Comparison of ENCODE assay signal across 15 cellular contexts in the genomic region with DNA sequence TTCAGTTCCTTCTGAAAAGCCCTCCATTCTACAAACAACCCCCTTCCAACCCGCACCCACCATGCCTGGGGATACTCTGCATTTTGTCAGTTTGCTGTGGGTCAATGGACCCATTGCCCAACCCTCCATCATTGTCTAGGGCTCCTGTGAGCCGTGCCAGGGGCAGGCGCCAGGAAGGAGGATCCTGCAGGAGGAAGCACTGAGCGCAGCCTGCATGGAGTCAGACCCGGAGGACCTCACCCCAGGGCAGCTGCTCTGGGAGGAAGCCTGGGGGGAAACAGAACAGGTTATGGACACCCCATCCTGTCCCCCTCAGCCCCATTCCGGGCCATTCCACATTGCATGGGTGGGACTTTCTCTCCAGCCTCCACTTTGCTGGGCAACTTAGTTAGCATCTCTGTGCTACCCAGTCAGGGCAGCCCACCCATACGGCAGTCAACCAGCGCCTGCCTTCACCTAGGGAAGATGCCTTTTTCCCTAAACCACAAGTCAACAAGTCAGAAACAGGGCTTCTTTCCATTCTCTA. TPM values are rescaled to one million over a fixed set of nuclear protein-coding genes. Genes with fewer than 3 reads are reported as not detected.
A peak's percentile ranks its signal among the peaks of the same experiment; 100 is the strongest.
DNase-seq lines count a peak whose midpoint lies in the region; ATAC-seq and TF ChIP-seq lines count a peak whose summit lies in the region.
"Had no signal": no experiment of that assay in that cellular context is flagged by ENCODE, and none has a peak within 500 bp of the region (broad histone marks: within the 10 kb centered on the region; RNA-seq: fewer than 3 reads in every experiment).

No MANE protein-coding gene starts in this region.

- no peak overlapping the region for H3K4me3 Mint-ChIP-seq in MCF 10A (ENCODE audit: unreplicated experiment)
- no peak overlapping the region for H3K4me3 Mint-ChIP-seq in activated CD8-positive, alpha-beta T cell treated with anti-CD3 and anti-CD28 coated beads, Interleukin-2, amount 10 ng/mL, durations not matched to agents 7 days and 5 days
- H3K4me3 Mint-ChIP-seq in T-helper 2 cell treated with Interferon-gamma antibody and Interleukin-4, amounts not matched to agents 5 μg/mL and 100 μg/mL, for 36 hours: no peak overlapping the region
- H3K4me3 Mint-ChIP-seq: IgD-negative memory B cell; stimulated activated naive B cell treated with anti-CD40 and anti-IgM and Interleukin-4, amounts not matched to agents 10 μg/mL and 1 μg/mL and 100 μg/mL, for 72 hours had no signal

- no peaks in the 10 kb centered on the region for H3K27me3 ChIP-seq in breast epithelium
- no peaks in the 10 kb centered on the region for H3K27me3 ChIP-seq in kidney epithelial cell (ENCODE audit: control insufficient read depth, insufficient read depth, low read length)

- no peak overlapping the region for H3K27ac Mint-ChIP-seq in MCF 10A (ENCODE audit: low read depth, unreplicated experiment)
- peak overlapping the region; percentile 87 for H3K27ac Mint-ChIP-seq in activated CD8-positive, alpha-beta T cell treated with anti-CD3 and anti-CD28 coated beads, Interleukin-2, amount 10 ng/mL, durations not matched to agents 7 days and 5 days
- no peak overlapping the region for H3K27ac Mint-ChIP-seq in T-helper 2 cell treated with Interferon-gamma antibody and Interleukin-4, amounts not matched to agents 5 μg/mL and 100 μg/mL, for 36 hours
- H3K27ac Mint-ChIP-seq: IgD-negative memory B cell; progenitor cell of endocrine pancreas; stimulated activated naive B cell treated with anti-CD40 and anti-IgM and Interleukin-4, amounts not matched to agents 10 μg/mL and 1 μg/mL and 100 μg/mL, for 72 hours had no signal

- no peaks in the 10 kb centered on the region for H3K36me3 Mint-ChIP-seq in MCF 10A (ENCODE audit: insufficient read depth, unreplicated experiment)
- no peaks in the 10 kb centered on the region for H3K36me3 Mint-ChIP-seq in activated CD8-positive, alpha-beta T cell treated with anti-CD3 and anti-CD28 coated beads, Interleukin-2, amount 10 ng/mL, durations not matched to agents 7 days and 5 days (ENCODE audit: low read depth)
- no peaks in the 10 kb centered on the region for H3K36me3 Mint-ChIP-seq in T-helper 2 cell treated with Interferon-gamma antibody and Interleukin-4, amounts not matched to agents 5 μg/mL and 100 μg/mL, for 36 hours (ENCODE audit: low read depth)
- H3K36me3 Mint-ChIP-seq: IgD-negative memory B cell; stimulated activated naive B cell treated with anti-CD40 and anti-IgM and Interleukin-4, amounts not matched to agents 10 μg/mL and 1 μg/mL and 100 μg/mL, for 72 hours had no signal

- H3K4me3 ChIP-seq in breast epithelium: peak overlapping the region in 1 of 3 donors; percentile 38
- H3K4me3 ChIP-seq in kidney epithelial cell (ENCODE audit: low read depth, low read length): no peak overlapping the region

- CTCF ChIA-PET in MCF 10A (lab: Yijun Ruan, JAX): interaction anchor here (0.5 to 25.6 kb wide), 7 partner anchors 10 to 752 kb away, joined by 3 to 867 read pairs (median 7); no protein-coding TSS in a partner anchor
- CTCF ChIA-PET in activated CD8-positive, alpha-beta T cell treated with anti-CD3 and anti-CD28 coated beads, Interleukin-2, amount 10 ng/mL, durations not matched to agents 7 days and 5 days (lab: Charles Lee): interaction anchor here (1.1 to 7.4 kb wide), 6 partner anchors 12 to 87 kb away, joined by 3 to 77 read pairs (median 3); no protein-coding TSS in a partner anchor

- TF ChIP-seq CTCF in breast epithelium (IDR thresholded peaks at IDR 0.05) (no peak), MCF 10A (IDR thresholded peaks at IDR 0.05; ENCODE audit: unreplicated experiment) (no peak), kidney epithelial cell (IDR thresholded peaks at IDR 0.05; ENCODE audit: insufficient read depth, low read length, poor library complexity, severe bottlenecking) (peak; percentile 9), GM10266 (IDR thresholded peaks at IDR 0.05; ENCODE audit: control insufficient read depth, insufficient read depth, low read depth, missing control alignments) (no peak)

- no peak for TF ChIP-seq POLR2A in breast epithelium (IDR thresholded peaks at IDR 0.05)

- H3K9me3 ChIP-seq in breast epithelium: no peaks in the 10 kb centered on the region

- H3K36me3 ChIP-seq in breast epithelium (no peaks in the 10 kb centered on the region), kidney epithelial cell (ENCODE audit: control insufficient read depth, insufficient read depth, low read length) (no peaks in the 10 kb centered on the region)

- no peak for DNase-seq in breast epithelium (ENCODE audit: low spot score in 2 of 2)
- no peak for DNase-seq in MCF 10A (ENCODE audit: unreplicated experiment)
- DNase-seq in activated CD8-positive, alpha-beta T cell treated with anti-CD3 and anti-CD28 coated beads, Interleukin-2, amount 10 ng/mL, durations not matched to agents 7 days and 5 days: no peak
- DNase-seq in kidney epithelial cell (ENCODE audit: low read depth): no peak
- DNase-seq in MV-4-11 (lab: John Stamatoyannopoulos, UW): no peak
- DNase-seq in GM10266 (ENCODE audit: extremely low spot score): no peak
- no peak for DNase-seq in T-helper 2 cell treated with Interferon-gamma antibody and Interleukin-4, amounts not matched to agents 5 μg/mL and 100 μg/mL, for 36 hours (ENCODE audit: low spot score)
- DNase-seq: NCI-H1694 treated with DMSO at 0.1 percent for 48 hours; NCI-H82; stimulated activated CD4-positive, alpha-beta T cell treated with anti-CD3 and anti-CD28 coated beads, Interleukin-2, amount 100 ng/mL, for 48 hours; stimulated activated naive B cell treated with anti-CD40 and anti-IgM and Interleukin-4, amounts not matched to agents 10 μg/mL and 1 μg/mL and 100 μg/mL, for 72 hours; T-helper 1 cell had no signal

- H3K4me1 ChIP-seq in breast epithelium: no peaks in the 10 kb centered on the region

- POLR2A ChIA-PET in MCF 10A (lab: Yijun Ruan, JAX): interaction anchor here (1.0 to 1.4 kb wide), 2 partner anchors 13 to 50 kb away, joined by 3 to 7 read pairs; no protein-coding TSS in a partner anchor
- POLR2A ChIA-PET in activated CD8-positive, alpha-beta T cell treated with anti-CD3 and anti-CD28 coated beads, Interleukin-2, amount 10 ng/mL, durations not matched to agents 7 days and 5 days (lab: Charles Lee): interaction anchor here (0.8 to 1.5 kb wide), 5 partner anchors 11 to 123 kb away, joined by 3 to 5 read pairs (median 4); partner anchors contain the start of gene TCF7

- no TSS peak for BruUV-seq in MCF 10A (replicated peaks; lab: Mats Ljungman, UMichigan)

- H3K4me1 Mint-ChIP-seq in MCF 10A (ENCODE audit: insufficient read depth, unreplicated experiment): peaks cover 33% of the 10 kb centered on the region
- peaks cover 29% of the 10 kb centered on the region for H3K4me1 Mint-ChIP-seq in activated CD8-positive, alpha-beta T cell treated with anti-CD3 and anti-CD28 coated beads, Interleukin-2, amount 10 ng/mL, durations not matched to agents 7 days and 5 days (ENCODE audit: low read depth)
- H3K4me1 Mint-ChIP-seq in T-helper 2 cell treated with Interferon-gamma antibody and Interleukin-4, amounts not matched to agents 5 μg/mL and 100 μg/mL, for 36 hours (ENCODE audit: low read depth): peaks cover 11% of the 10 kb centered on the region

- peak overlapping the region; percentile 86 to 92 for H3K27ac ChIP-seq in breast epithelium

- no peaks in the 10 kb centered on the region for H3K9me3 Mint-ChIP-seq in MCF 10A (ENCODE audit: unreplicated experiment)
- no peaks in the 10 kb centered on the region for H3K9me3 Mint-ChIP-seq in activated CD8-positive, alpha-beta T cell treated with anti-CD3 and anti-CD28 coated beads, Interleukin-2, amount 10 ng/mL, durations not matched to agents 7 days and 5 days (ENCODE audit: insufficient read depth)
- no peaks in the 10 kb centered on the region for H3K9me3 Mint-ChIP-seq in T-helper 2 cell treated with Interferon-gamma antibody and Interleukin-4, amounts not matched to agents 5 μg/mL and 100 μg/mL, for 36 hours
- H3K9me3 Mint-ChIP-seq: IgD-negative memory B cell; stimulated activated naive B cell treated with anti-CD40 and anti-IgM and Interleukin-4, amounts not matched to agents 10 μg/mL and 1 μg/mL and 100 μg/mL, for 72 hours had no signal

- intact Hi-C loops in breast epithelium (cut with DNase I; ENCODE audit: low total_unique reads) (no loop called here), MCF 10A (cut with micrococcal nuclease) (no loop called here)

- ATAC-seq in activated CD8-positive, alpha-beta T cell treated with anti-CD3 and anti-CD28 coated beads, Interleukin-2, amount 10 ng/mL, durations not matched to agents 7 days and 5 days: peak; percentile 37
- no peak for ATAC-seq in GM21529 (IDR thresholded peaks at IDR 0.05; ENCODE audit: unreplicated experiment)

- H3K27me3 Mint-ChIP-seq in MCF 10A (ENCODE audit: insufficient read depth, unreplicated experiment): no peaks in the 10 kb centered on the region
- H3K27me3 Mint-ChIP-seq in activated CD8-positive, alpha-beta T cell treated with anti-CD3 and anti-CD28 coated beads, Interleukin-2, amount 10 ng/mL, durations not matched to agents 7 days and 5 days (ENCODE audit: low read depth): no peaks in the 10 kb centered on the region
- H3K27me3 Mint-ChIP-seq in T-helper 2 cell treated with Interferon-gamma antibody and Interleukin-4, amounts not matched to agents 5 μg/mL and 100 μg/mL, for 36 hours (ENCODE audit: low read depth): peaks cover 5% of the 10 kb centered on the region
- H3K27me3 Mint-ChIP-seq: progenitor cell of endocrine pancreas; stimulated activated naive B cell treated with anti-CD40 and anti-IgM and Interleukin-4, amounts not matched to agents 10 μg/mL and 1 μg/mL and 100 μg/mL, for 72 hours had no signal

RNA-seq across cellular contexts. Expression of gene VDAC1, which starts 48.6 kb away (rescaled TPM):
- total RNA-seq in breast epithelium: 100 to 1,000 TPM; 113 to 141 (median 118) TPM
- 262 and 334 TPM in 2 replicates for total RNA-seq in MCF 10A (2022)
- total RNA-seq in activated CD8-positive, alpha-beta T cell treated with anti-CD3 and anti-CD28 coated beads, Interleukin-2, amount 10 ng/mL, durations not matched to agents 7 days and 5 days: 100 to 1,000 TPM; 250 to 259 TPM
- 230 and 238 TPM in 2 replicates for total RNA-seq in kidney epithelial cell
